Comparison of ENCODE assay signal across 7 cellular contexts in the genomic region with DNA sequence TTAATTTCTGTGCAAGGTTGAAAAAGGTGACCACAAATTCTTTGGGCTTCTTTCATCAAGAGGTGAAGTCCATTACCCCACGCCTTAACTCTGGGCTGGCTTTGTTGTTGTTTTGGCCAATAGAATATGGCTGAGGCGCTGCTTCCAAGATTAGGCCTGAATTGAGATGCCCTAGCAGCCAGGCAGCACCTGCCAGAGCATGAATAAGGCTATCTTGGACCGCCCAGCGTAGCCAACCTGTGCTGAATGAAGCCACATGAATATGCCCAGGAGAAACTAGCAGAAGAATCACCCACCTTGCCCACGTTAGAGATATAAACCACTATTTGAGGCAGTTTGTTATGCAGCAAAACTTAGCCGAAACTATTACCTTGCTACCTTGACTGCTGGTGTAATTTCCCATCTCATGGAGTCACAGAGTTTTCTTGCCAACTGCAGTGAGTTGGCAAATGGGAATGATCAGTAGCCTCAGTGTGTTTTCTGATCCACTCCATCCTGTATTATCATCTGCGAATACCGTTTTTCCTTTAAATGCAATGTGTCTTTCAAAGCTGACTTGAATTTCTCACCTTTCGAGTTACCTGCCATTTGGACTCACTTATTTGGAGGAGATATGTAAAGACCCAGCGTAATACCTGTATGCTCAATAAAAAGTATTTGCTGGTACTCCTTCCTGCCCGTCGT. TPM values are rescaled to one million over a fixed set of nuclear protein-coding genes. Genes with fewer than 3 reads are reported as not detected.
DNase-seq lines count a peak whose midpoint lies in the region; ATAC-seq and TF ChIP-seq lines count a peak whose summit lies in the region.
"Had no signal": no experiment of that assay in that cellular context is flagged by ENCODE, and none has a peak within 500 bp of the region (broad histone marks: within the 10 kb centered on the region; RNA-seq: fewer than 3 reads in every experiment).

No MANE protein-coding gene starts in this region.

- intact Hi-C loops in activated CD4-positive, alpha-beta T cell treated with anti-CD3 and anti-CD28 coated beads, Interleukin-2, amount 10 ng/mL, durations not matched to agents 24 days and 14 days (cut with micrococcal nuclease), result loop anchor here (1.0 to 10.0 kb wide), 4 partner anchors 13 to 709 kb away; a partner anchor contains a TSS

- ATAC-seq in stimulated activated naive B cell treated with anti-CD40 and anti-IgM and Interleukin-4, amounts not matched to agents 10 μg/mL and 1 μg/mL and 100 μg/mL, for 72 hours (replicated peaks), result no peak
- ATAC-seq in HG02840 (IDR thresholded peaks at IDR 0.05; ENCODE audit: low FRiP score, unreplicated experiment) (no peak), GM19452 (IDR thresholded peaks at IDR 0.05; ENCODE audit: unreplicated experiment) (no peak)

- DNase-seq in activated CD4-positive, alpha-beta T cell treated with anti-CD3 and anti-CD28 coated beads, Interleukin-2, amount 10 ng/mL, durations not matched to agents 24 days and 14 days, result peak; percentile 65
- DNase-seq in activated CD4-positive, alpha-beta T cell treated with anti-CD3 and anti-CD28 coated beads, Interleukin-2, amount 50 U/mL, for 48 hours, result no peak
- no peak for DNase-seq in epithelial cell of proximal tubule (ENCODE audit: low read depth)
- no peak for DNase-seq in stimulated activated naive B cell treated with anti-CD40 and anti-IgM and Interleukin-4, amounts not matched to agents 10 μg/mL and 1 μg/mL and 100 μg/mL, for 72 hours

- H3K4me3 ChIP-seq in epithelial cell of proximal tubule (ENCODE audit: low read depth, low read length), result peak overlapping the region; percentile 74

- H3K27ac Mint-ChIP-seq in activated CD4-positive, alpha-beta T cell treated with anti-CD3 and anti-CD28 coated beads, Interleukin-2, amount 10 ng/mL, durations not matched to agents 24 days and 14 days, result peak overlapping the region; percentile 83
- H3K27ac Mint-ChIP-seq in stimulated activated naive B cell treated with anti-CD40 and anti-IgM and Interleukin-4, amounts not matched to agents 10 μg/mL and 1 μg/mL and 100 μg/mL, for 72 hours, result peak overlapping the region; percentile 95

- TF ChIP-seq CTCF in epithelial cell of proximal tubule (conservative IDR thresholded peaks at IDR 0.05; ENCODE audit: low read depth, low read length), result no peak

- H3K4me1 Mint-ChIP-seq in activated CD4-positive, alpha-beta T cell treated with anti-CD3 and anti-CD28 coated beads, Interleukin-2, amount 10 ng/mL, durations not matched to agents 24 days and 14 days, result peaks cover 35% of the 10 kb centered on the region
- peaks cover 31 to 34% of the 10 kb centered on the region in 2 donors for H3K4me1 Mint-ChIP-seq in stimulated activated naive B cell treated with anti-CD40 and anti-IgM and Interleukin-4, amounts not matched to agents 10 μg/mL and 1 μg/mL and 100 μg/mL, for 72 hours

- no peak overlapping the region for H3K4me3 Mint-ChIP-seq in activated CD4-positive, alpha-beta T cell treated with anti-CD3 and anti-CD28 coated beads, Interleukin-2, amount 10 ng/mL, durations not matched to agents 24 days and 14 days
- no peak overlapping the region for H3K4me3 Mint-ChIP-seq in stimulated activated naive B cell treated with anti-CD40 and anti-IgM and Interleukin-4, amounts not matched to agents 10 μg/mL and 1 μg/mL and 100 μg/mL, for 72 hours
- H3K4me3 Mint-ChIP-seq: nephron had no signal

- H3K9me3 Mint-ChIP-seq in activated CD4-positive, alpha-beta T cell treated with anti-CD3 and anti-CD28 coated beads, Interleukin-2, amount 10 ng/mL, durations not matched to agents 24 days and 14 days, result no peaks in the 10 kb centered on the region
- no peaks in the 10 kb centered on the region for H3K9me3 Mint-ChIP-seq in stimulated activated naive B cell treated with anti-CD40 and anti-IgM and Interleukin-4, amounts not matched to agents 10 μg/mL and 1 μg/mL and 100 μg/mL, for 72 hours
- H3K9me3 Mint-ChIP-seq: nephron had no signal

- no peaks in the 10 kb centered on the region for H3K27me3 Mint-ChIP-seq in activated CD4-positive, alpha-beta T cell treated with anti-CD3 and anti-CD28 coated beads, Interleukin-2, amount 10 ng/mL, durations not matched to agents 24 days and 14 days
- no peaks in the 10 kb centered on the region for H3K27me3 Mint-ChIP-seq in stimulated activated naive B cell treated with anti-CD40 and anti-IgM and Interleukin-4, amounts not matched to agents 10 μg/mL and 1 μg/mL and 100 μg/mL, for 72 hours

- H3K36me3 Mint-ChIP-seq in activated CD4-positive, alpha-beta T cell treated with anti-CD3 and anti-CD28 coated beads, Interleukin-2, amount 10 ng/mL, durations not matched to agents 24 days and 14 days (ENCODE audit: low read depth), result peaks cover 16% of the 10 kb centered on the region
- peaks cover 18 to 29% of the 10 kb centered on the region in 2 donors for H3K36me3 Mint-ChIP-seq in stimulated activated naive B cell treated with anti-CD40 and anti-IgM and Interleukin-4, amounts not matched to agents 10 μg/mL and 1 μg/mL and 100 μg/mL, for 72 hours

RNA-seq across cellular contexts. Expression of a gene that starts 0.7 kb away (rescaled TPM):
- total RNA-seq in activated CD4-positive, alpha-beta T cell treated with anti-CD3 and anti-CD28 coated beads, Interleukin-2, amount 10 ng/mL, durations not matched to agents 24 days and 14 days, result 3.2 and 3.7 TPM in 2 replicates
- 2.4 and 2.5 TPM in 2 replicates for total RNA-seq in epithelial cell of proximal tubule

RNA-seq across cellular contexts. Expression of a gene that starts 0.7 kb away (rescaled TPM):
- 3.3 and 3.9 TPM in 2 replicates for total RNA-seq in activated CD4-positive, alpha-beta T cell treated with anti-CD3 and anti-CD28 coated beads, Interleukin-2, amount 10 ng/mL, durations not matched to agents 24 days and 14 days
- 3.9 and 11.8 TPM in 2 replicates for total RNA-seq in epithelial cell of proximal tubule

RNA-seq across cellular contexts. Expression of a gene that starts 12.6 kb away (rescaled TPM):
- total RNA-seq in activated CD4-positive, alpha-beta T cell treated with anti-CD3 and anti-CD28 coated beads, Interleukin-2, amount 10 ng/mL, durations not matched to agents 24 days and 14 days, result 0.26 and 0.40 TPM in 2 replicates
- total RNA-seq in epithelial cell of proximal tubule, result 2.4 and 3.7 TPM in 2 replicates

RNA-seq across cellular contexts. Expression of a gene that starts 26.8 kb away (rescaled TPM):
- total RNA-seq in activated CD4-positive, alpha-beta T cell treated with anti-CD3 and anti-CD28 coated beads, Interleukin-2, amount 10 ng/mL, durations not matched to agents 24 days and 14 days, result 49.9 and 52.8 TPM in 2 replicates
- 39.0 and 45.7 TPM in 2 replicates for total RNA-seq in epithelial cell of proximal tubule

RNA-seq across cellular contexts. Expression of a gene that starts 26.9 kb away (rescaled TPM):
- total RNA-seq in activated CD4-positive, alpha-beta T cell treated with anti-CD3 and anti-CD28 coated beads, Interleukin-2, amount 10 ng/mL, durations not matched to agents 24 days and 14 days, result 29.0 and 31.2 TPM in 2 replicates
- 25.3 and 40.7 TPM in 2 replicates for total RNA-seq in epithelial cell of proximal tubule
